In genomic region chr9:112042244-112042638, GRCh38 we compare ENCODE assay signal across 17 cellular contexts.
DNase-seq lines count a peak whose midpoint lies in the region; ATAC-seq, FAIRE-seq and TF ChIP-seq lines count a peak whose summit lies in the region.
"Had no signal": no experiment of that assay in that cellular context is flagged by ENCODE, and none has a peak within 500 bp of the region (broad histone marks: within the 10 kb centered on the region; RNA-seq: fewer than 3 reads in every experiment).

No MANE protein-coding gene starts in this region.

- H3K9ac ChIP-seq in keratinocyte (ENCODE audit: control insufficient read depth, extremely low read depth, insufficient read depth, low read length) = peak overlapping the region; percentile 4

- FAIRE-seq in keratinocyte (lab: Jason Lieb, UNC) = no peak

- no peak for DNase-seq in HFFc6
- no peak for DNase-seq in WTC11 (ENCODE audit: low spot score)
- DNase-seq in keratinocyte (ENCODE audit: low read depth, low spot score) = no peak
- DNase-seq in spleen = no peak
- DNase-seq in iPS-NIHi11 (ENCODE audit: low spot score) = no peak
- no peak for DNase-seq in activated naive CD4-positive, alpha-beta T cell treated with Interleukin-2 at 50 U/mL for 16 hours
- DNase-seq in NCI-H748 (lab: John Stamatoyannopoulos, UW; ENCODE audit: unreplicated experiment) = no peak
- DNase-seq: activated B cell treated with CpG ODN at 0.5 μM for 24 hours, C1 segment of cervical spinal cord, DMS153, left ventricle myocardium inferior, NCI-H146, T-helper 1 cell had no signal

- no peak for TF ChIP-seq POLR2A in spleen (IDR thresholded peaks at IDR 0.05)

- H3K9me3 ChIP-seq in keratinocyte (ENCODE audit: control insufficient read depth, low read depth, low read length) (peaks cover 2% of the 10 kb centered on the region), spleen (no peaks in the 10 kb centered on the region)
- H3K9me3 ChIP-seq: left ventricle myocardium inferior, tibial nerve had no signal

- H3K4me3 ChIP-seq in keratinocyte (ENCODE audit: control insufficient read depth in 2 of 3, extremely low read depth in 1 of 3, insufficient read depth in 2 of 3, low read depth in 1 of 3, low read length in 3 of 3) (no peak overlapping the region), spleen (no peak overlapping the region)
- H3K4me3 ChIP-seq: left ventricle myocardium inferior, tibial nerve had no signal

- H3K4me1 Mint-ChIP-seq in HFFc6 (ENCODE audit: low read depth) (peaks cover 95% of the 10 kb centered on the region), WTC11 (peaks cover 40% of the 10 kb centered on the region)

- WGBS in spleen, 5 donors = 80 to 95% (median 91%) methylated on average over 3 of the region's 3 CpGs

- TF ChIP-seq CTCF in HFFc6 (IDR thresholded peaks at IDR 0.05) = no peak
- TF ChIP-seq CTCF in WTC11 (IDR thresholded peaks at IDR 0.05) = no peak
- no peak for TF ChIP-seq CTCF in keratinocyte (optimal IDR thresholded peaks at IDR 0.05 in 1 of 3, IDR thresholded peaks at IDR 0.05 in 1 of 3, conservative IDR thresholded peaks at IDR 0.05 in 1 of 3; ENCODE audit: extremely low read depth in 1 of 3, insufficient read depth in 2 of 3, low read length in 3 of 3)
- no peak for TF ChIP-seq CTCF in spleen (IDR thresholded peaks at IDR 0.05 in 8 of 11, conservative IDR thresholded peaks at IDR 0.05 in 3 of 11)

- no peak overlapping the region for H2AFZ ChIP-seq in keratinocyte (ENCODE audit: control insufficient read depth, low read length)

- CTCF ChIA-PET in WTC11 (lab: Charles Lee) = no interaction called here

- dilution Hi-C loops in keratinocyte (cut with MboI; ENCODE audit: extremely low pct_ligation_motif_present, low sequenced_read_pairs) = no loop called here

- H3K4me3 Mint-ChIP-seq in HFFc6 = peak overlapping the region; percentile 30
- no peak overlapping the region for H3K4me3 Mint-ChIP-seq in WTC11
- H3K4me3 Mint-ChIP-seq: activated B cell treated with CpG ODN at 0.5 μM for 24 hours; central memory CD8-positive, alpha-beta T cell; stimulated activated effector memory CD8-positive, alpha-beta T cell treated with anti-CD3 and anti-CD28 coated beads, Interleukin-12 subunit alpha, Interleukin-12 subunit beta, amount 100 ng/mL, for 72 hours had no signal

- H3K9me3 Mint-ChIP-seq in HFFc6 = peaks cover 4% of the 10 kb centered on the region; the same call in 1 of the 2 replicates
- no peaks in the 10 kb centered on the region for H3K9me3 Mint-ChIP-seq in WTC11
- H3K9me3 Mint-ChIP-seq: central memory CD8-positive, alpha-beta T cell; stimulated activated effector memory CD8-positive, alpha-beta T cell treated with anti-CD3 and anti-CD28 coated beads, Interleukin-12 subunit alpha, Interleukin-12 subunit beta, amount 100 ng/mL, for 72 hours had no signal

- H3K4me1 ChIP-seq in keratinocyte (ENCODE audit: control insufficient read depth, extremely low read depth, insufficient read depth, low read length) = peaks cover 56% of the 10 kb centered on the region
- H3K4me1 ChIP-seq in spleen = peaks cover 5 to 41% (median 20%) of the 10 kb centered on the region in 6 donors

- ATAC-seq in WTC11 = no peak

- intact Hi-C loops in spleen (cut with DNase I; ENCODE audit: low total_unique reads) = no loop called here

- no peaks in the 10 kb centered on the region for H3K9me1 ChIP-seq in keratinocyte (ENCODE audit: control insufficient read depth, extremely low read depth, insufficient read depth, low read length)

- H3K79me2 ChIP-seq in keratinocyte (ENCODE audit: control insufficient read depth, insufficient read depth, low read length) = no peaks in the 10 kb centered on the region

- peak overlapping the region; percentile 81 for H3K27ac Mint-ChIP-seq in HFFc6
- H3K27ac Mint-ChIP-seq in WTC11 = peak overlapping the region; percentile 68
- H3K27ac Mint-ChIP-seq: activated T-helper 2 cell treated with anti-CD3 and anti-CD28 coated beads, Interferon-gamma antibody, Interleukin-2, Interleukin-4, amounts not matched to agents 10 μg/mL and 5 μg/mL and 100 μg/mL, durations not matched to agents 14 hours and 24 hours and 36 hours; stimulated activated effector memory CD8-positive, alpha-beta T cell treated with anti-CD3 and anti-CD28 coated beads, Interleukin-12 subunit alpha, Interleukin-12 subunit beta, amount 100 ng/mL, for 72 hours had no signal

- peaks cover 23% of the 10 kb centered on the region for H3K36me3 Mint-ChIP-seq in HFFc6 (ENCODE audit: low read depth)
- H3K36me3 Mint-ChIP-seq in WTC11 = no peaks in the 10 kb centered on the region

- no peaks in the 10 kb centered on the region; the same call in 1 of the 2 replicates for H3K27me3 Mint-ChIP-seq in HFFc6 (ENCODE audit: insufficient read depth)
- no peaks in the 10 kb centered on the region for H3K27me3 Mint-ChIP-seq in WTC11 (ENCODE audit: low read depth)
- H3K27me3 Mint-ChIP-seq: activated B cell treated with CpG ODN at 0.5 μM for 24 hours; central memory CD8-positive, alpha-beta T cell had no signal

- H3K27me3 ChIP-seq in keratinocyte (ENCODE audit: control insufficient read depth, extremely low read depth, insufficient read depth, low read length) = no peaks in the 10 kb centered on the region
- no peaks in the 10 kb centered on the region for H3K27me3 ChIP-seq in spleen (replicated peaks in 1 of 7)
- H3K27me3 ChIP-seq: tibial nerve had no signal

- H3K36me3 ChIP-seq in keratinocyte (ENCODE audit: control insufficient read depth in 2 of 2, extremely low read depth in 1 of 2, insufficient read depth in 2 of 2, low read length in 2 of 2) = no peaks in the 10 kb centered on the region
- peaks cover 0 to 29% (median 0%) of the 10 kb centered on the region in 6 donors for H3K36me3 ChIP-seq in spleen
- H3K36me3 ChIP-seq: tibial nerve had no signal

- H3K4me2 ChIP-seq in keratinocyte (ENCODE audit: control insufficient read depth, extremely low read depth, insufficient read depth, low read depth, low read length) = peak overlapping the region; percentile 27

- no peaks in the 10 kb centered on the region for H4K20me1 ChIP-seq in keratinocyte (ENCODE audit: control insufficient read depth, extremely low read depth, insufficient read depth, low read length)

- H3K27ac ChIP-seq in keratinocyte (ENCODE audit: control insufficient read depth, insufficient read depth, low read length) = peak overlapping the region; percentile 45
- peak overlapping the region in 5 of 8 donors; percentile 2 to 64 (median 40) for H3K27ac ChIP-seq in spleen
- H3K27ac ChIP-seq: left ventricle myocardium inferior, tibial nerve had no signal

- POLR2A ChIA-PET in WTC11 (lab: Charles Lee) = no interaction called here

TF ChIP-seq in WTC11, 78 proteins besides CTCF, POLR2A, EP300 and RAD21:
- TF ChIP-seq STAT6 (CRISPR knock-in tag; conservative IDR thresholded peaks at IDR 0.05; ENCODE audit: low read depth) = no peak
- TF ChIP-seq NFATC4 (CRISPR knock-in tag; IDR thresholded peaks at IDR 0.05) = no peak
